Comparison of ENCODE assay signal across 9 cellular contexts in genomic region chr10:124827474-124827873, GRCh38. TPM values are rescaled to one million over a fixed set of nuclear protein-coding genes. Genes with fewer than 3 reads are reported as not detected.
DNase-seq lines count a peak whose midpoint lies in the region; ATAC-seq, FAIRE-seq and TF ChIP-seq lines count a peak whose summit lies in the region.
"Had no signal": no experiment of that assay in that cellular context is flagged by ENCODE, and none has a peak within 500 bp of the region (broad histone marks: within the 10 kb centered on the region; RNA-seq: fewer than 3 reads in every experiment).

No MANE protein-coding gene starts in this region.

- no peak overlapping the region for H3K27ac ChIP-seq in A673 (ENCODE audit: low read depth, low read length, poor library complexity, severe bottlenecking)

- H3K27ac Mint-ChIP-seq in immature natural killer cell: no peak overlapping the region
- H3K27ac Mint-ChIP-seq: activated naive CD8-positive, alpha-beta T cell had no signal

- H3K9me3 Mint-ChIP-seq in immature natural killer cell: no peaks in the 10 kb centered on the region
- H3K9me3 Mint-ChIP-seq in activated T-cell treated with anti-CD3 and anti-CD28 coated beads, Interleukin-2, amount 50 U/mL, for 4 hours: no peaks in the 10 kb centered on the region

- peaks cover 0 to 2% (median 0%) of the 10 kb centered on the region in 3 donors for H3K27me3 Mint-ChIP-seq in immature natural killer cell (ENCODE audit: low read depth in 3 of 3)
- no peaks in the 10 kb centered on the region for H3K27me3 Mint-ChIP-seq in activated T-cell treated with anti-CD3 and anti-CD28 coated beads, Interleukin-2, amount 50 U/mL, for 4 hours (ENCODE audit: low read depth)
- H3K27me3 Mint-ChIP-seq: activated naive CD8-positive, alpha-beta T cell had no signal

- no peak for ATAC-seq in activated T-cell treated with anti-CD3 and anti-CD28 coated beads, Interleukin-2, amount 50 U/mL, for 4 hours
- ATAC-seq in GM21576 (IDR thresholded peaks at IDR 0.05; ENCODE audit: unreplicated experiment) (no peak), GM19395 (IDR thresholded peaks at IDR 0.05; ENCODE audit: unreplicated experiment) (no peak)

- H3K4me3 ChIP-seq in A673 (ENCODE audit: low read depth, low read length, poor library complexity, severe bottlenecking) (no peak overlapping the region), GM06990 (replicated peaks; ENCODE audit: low read depth, low read length) (no peak overlapping the region)

- CTCF ChIA-PET in A673 (lab: Charles Lee): interaction anchor here (1.0 kb wide), 1 partner anchor 297 kb away, joined by 3 read pairs; no protein-coding TSS in a partner anchor

- BruUV-seq in A673 (replicated peaks; lab: Mats Ljungman, UMichigan): no TSS peak

- H3K27me3 ChIP-seq in A673 (replicated peaks; ENCODE audit: insufficient read depth, low read depth, low read length, poor library complexity) (no peaks in the 10 kb centered on the region), GM06990 (replicated peaks; ENCODE audit: control insufficient read depth, insufficient read depth, low read length) (no peaks in the 10 kb centered on the region)

- POLR2A ChIA-PET in A673 (lab: Charles Lee; ENCODE audit: low non-redundant PET): no interaction called here

- DNase-seq in A673 (ENCODE audit: low spot score) (peak; percentile 25), GM06990 (ENCODE audit: extremely low read depth, insufficient read length) (no peak), immature natural killer cell (peak in 2 of 3 donors; percentile 7 to 11)
- DNase-seq in activated CD4-positive, CD25-positive, alpha-beta regulatory T cell treated with anti-CD3 and anti-CD28 coated beads, Interleukin-2, amount 50 U/mL, for 72 hours: no peak
- no peak for DNase-seq in activated T-cell treated with anti-CD3 and anti-CD28 coated beads, Interleukin-2, amount 50 U/mL, for 4 hours

- intact Hi-C loops in A673 (cut with micrococcal nuclease; ENCODE audit: unreplicated experiment): loop anchor here (5.0 kb wide), 1 partner anchor 295 kb away; no protein-coding TSS in a partner anchor

- no peaks in the 10 kb centered on the region for H3K9me3 ChIP-seq in A673 (ENCODE audit: low read depth, low read length, poor library complexity, severe bottlenecking)

- peaks cover 4 to 32% (median 19%) of the 10 kb centered on the region in 3 donors for H3K36me3 Mint-ChIP-seq in immature natural killer cell
- peaks cover 23% of the 10 kb centered on the region for H3K36me3 Mint-ChIP-seq in activated T-cell treated with anti-CD3 and anti-CD28 coated beads, Interleukin-2, amount 50 U/mL, for 4 hours (ENCODE audit: insufficient read depth)

- TF ChIP-seq CTCF in A673 (conservative IDR thresholded peaks at IDR 0.05; ENCODE audit: low read depth, low read length): peak; percentile 61
- peak; percentile 41 for TF ChIP-seq CTCF in GM06990 (IDR thresholded peaks at IDR 0.05; ENCODE audit: insufficient read depth, low read length, poor library complexity, severe bottlenecking)

- no peaks in the 10 kb centered on the region for H3K4me1 Mint-ChIP-seq in immature natural killer cell
- no peaks in the 10 kb centered on the region for H3K4me1 Mint-ChIP-seq in activated T-cell treated with anti-CD3 and anti-CD28 coated beads, Interleukin-2, amount 50 U/mL, for 4 hours (ENCODE audit: low read depth)

- H3K36me3 ChIP-seq in A673 (ENCODE audit: insufficient read depth, low read length, poor library complexity, severe bottlenecking) (peaks cover 38% of the 10 kb centered on the region), GM06990 (ENCODE audit: control insufficient read depth, insufficient read depth, low read length) (peaks cover 4% of the 10 kb centered on the region)

- no peak overlapping the region for H3K4me3 Mint-ChIP-seq in immature natural killer cell
- H3K4me3 Mint-ChIP-seq in activated T-cell treated with anti-CD3 and anti-CD28 coated beads, Interleukin-2, amount 50 U/mL, for 4 hours: no peak overlapping the region
- H3K4me3 Mint-ChIP-seq: activated naive CD8-positive, alpha-beta T cell had no signal

- peak; percentile 62 for FAIRE-seq in TTC549 (lab: Jason Lieb, UNC)

- H3K4me1 ChIP-seq in A673 (ENCODE audit: insufficient read depth, low read length, poor library complexity, severe bottlenecking): no peaks in the 10 kb centered on the region

RNA-seq across cellular contexts. Expression of gene ABRAXAS2, which starts 25.9 kb away (rescaled TPM):
- total RNA-seq in A673 (2021): 19.1 and 21.2 TPM in 2 replicates
- polyA plus RNA-seq in immature natural killer cell: 10 to 100 TPM in 1 of 3 donors, 1 to 10 TPM in 2; 6.8 to 12.2 (median 8.7) TPM
- total RNA-seq in activated T-cell treated with anti-CD3 and anti-CD28 coated beads, Interleukin-2, amount 50 U/mL, for 4 hours: 10 to 100 TPM; 21.4 to 23.0 (median 21.5) TPM

RNA-seq across cellular contexts. Expression of gene EEF1AKMT2, which starts 35.8 kb away (rescaled TPM):
- total RNA-seq in A673 (2021): 32.2 and 33.4 TPM in 2 replicates
- 10 to 100 TPM; 15.9 to 24.0 (median 18.5) TPM for polyA plus RNA-seq in immature natural killer cell
- total RNA-seq in activated T-cell treated with anti-CD3 and anti-CD28 coated beads, Interleukin-2, amount 50 U/mL, for 4 hours: 10 to 100 TPM; 20.7 to 23.0 (median 22.3) TPM

Comparison
In these comparisons a context has a peak if more than half of its experiments do, and no peak if none do; other contexts are left out.
1. DNase-seq: peak in A673 (single experiment) and immature natural killer cell (2 of 3); none in GM06990 (single experiment), activated CD4-positive, CD25-positive, alpha-beta regulatory T cell treated with anti-CD3 and anti-CD28 coated beads, Interleukin-2, amount 50 U/mL, for 72 hours (single experiment) and activated T-cell treated with anti-CD3 and anti-CD28 coated beads, Interleukin-2, amount 50 U/mL, for 4 hours (single experiment).